Comparison of ENCODE assay signal across 8 cellular contexts in genomic region chr10:2137549-2138174, GRCh38.
A peak's percentile ranks its signal among the peaks of the same experiment; 100 is the strongest.
DNase-seq lines count a peak whose midpoint lies in the region; ATAC-seq and TF ChIP-seq lines count a peak whose summit lies in the region.

No MANE protein-coding gene starts in this region.

- no peak overlapping the region for H3K27ac ChIP-seq in mesenchymal stem cell (ENCODE audit: low read length, poor library complexity, severe bottlenecking)

- no peak overlapping the region for H3K4me3 ChIP-seq in mesenchymal stem cell (ENCODE audit: insufficient read depth in 1 of 2, low read depth in 1 of 2, low read length in 2 of 2)
- H3K4me3 ChIP-seq in lower leg skin (ENCODE audit: low read depth, poor library complexity, severe bottlenecking) = no peak overlapping the region

- no peak overlapping the region for H3K23ac ChIP-seq in mesenchymal stem cell (ENCODE audit: low read length in 2 of 2)

- ATAC-seq in HG02678 (IDR thresholded peaks at IDR 0.05; ENCODE audit: unreplicated experiment) = peak; percentile 52

- no peak for TF ChIP-seq CTCF in lower leg skin (IDR thresholded peaks at IDR 0.05)

- no peak overlapping the region for H3K9ac ChIP-seq in mesenchymal stem cell (ENCODE audit: low read length)

- H3K4me2 ChIP-seq in mesenchymal stem cell (ENCODE audit: low read length, poor library complexity, severe bottlenecking) = no peak overlapping the region

- no peak overlapping the region for H3K14ac ChIP-seq in mesenchymal stem cell (ENCODE audit: low read length in 2 of 2)

- H3K4ac ChIP-seq in mesenchymal stem cell (ENCODE audit: low read depth in 1 of 2, low read length in 2 of 2) = no peak overlapping the region

- TF ChIP-seq POLR2A in lower leg skin (IDR thresholded peaks at IDR 0.05) = no peak

- no peak overlapping the region for H2BK120ac ChIP-seq in mesenchymal stem cell (ENCODE audit: low read depth, low read length)

- no peaks in the 10 kb centered on the region for H3K36me3 ChIP-seq in mesenchymal stem cell (ENCODE audit: control insufficient read depth in 1 of 2, insufficient read depth in 2 of 2, low read depth in 1 of 2, low read length in 2 of 2)

- H2AK5ac ChIP-seq in mesenchymal stem cell (ENCODE audit: low read length, severe bottlenecking) = no peak overlapping the region

- peaks cover 3% of the 10 kb centered on the region for H3K9me3 ChIP-seq in mesenchymal stem cell (ENCODE audit: control insufficient read depth, low read length)

- no peak overlapping the region for H2BK5ac ChIP-seq in mesenchymal stem cell (ENCODE audit: low read depth, low read length, poor library complexity, severe bottlenecking)

- no peak overlapping the region for H2AFZ ChIP-seq in mesenchymal stem cell (ENCODE audit: low read depth, low read length)

- H4K91ac ChIP-seq in mesenchymal stem cell (ENCODE audit: low read length) = no peak overlapping the region

- no peak overlapping the region for H2BK15ac ChIP-seq in mesenchymal stem cell (ENCODE audit: low read depth, poor library complexity, severe bottlenecking)

- H3K27me3 ChIP-seq in mesenchymal stem cell (ENCODE audit: control insufficient read depth in 1 of 2, insufficient read depth in 1 of 2, low read length in 2 of 2) = no peaks in the 10 kb centered on the region

- 68% methylated on average over 4 of the region's 4 CpGs for WGBS in mesenchymal stem cell
- 81 to 89% methylated on average over 4 of the region's 4 CpGs for WGBS in lower leg skin, 2 donors

- intact Hi-C loops in lower leg skin (cut with DNase I; ENCODE audit: low total_unique reads) = no loop called here

- H3K18ac ChIP-seq in mesenchymal stem cell (ENCODE audit: low read depth in 1 of 2, low read length in 2 of 2) = no peak overlapping the region

- DNase-seq in NCI-H1417 (lab: John Stamatoyannopoulos, UW) = peak in 2 of 3 experiments; percentile 0 to 3
- no peak for DNase-seq in NCI-H1417 treated with DMSO at 0.1 percent for 48 hours (lab: John Stamatoyannopoulos, UW)
- DNase-seq in RKO (ENCODE audit: low spot score) = peak; percentile 59
- peak; percentile 5 for DNase-seq in mesenchymal stem cell
- no peak for DNase-seq in dermis blood vessel endothelial cell
- no peak for DNase-seq in NCI-H2196 treated with DMSO at 0.1 percent for 48 hours (lab: John Stamatoyannopoulos, UW; ENCODE audit: unreplicated experiment)
- no peak for DNase-seq in lower leg skin (ENCODE audit: low spot score in 2 of 2)

- no peak overlapping the region for H4K8ac ChIP-seq in mesenchymal stem cell (ENCODE audit: low read length)

- no peak overlapping the region for H2BK12ac ChIP-seq in mesenchymal stem cell (ENCODE audit: low read length in 2 of 2)

- no peaks in the 10 kb centered on the region for H3K4me1 ChIP-seq in mesenchymal stem cell (ENCODE audit: control insufficient read depth, insufficient read depth, low read depth, low read length)

- no peaks in the 10 kb centered on the region for H3K79me1 ChIP-seq in mesenchymal stem cell (replicated peaks; ENCODE audit: low read length, poor library complexity, severe bottlenecking)

Comparison
In these comparisons a context has a peak if more than half of its experiments do, and no peak if none do; other contexts are left out.
1. DNase-seq: peak in NCI-H1417 (2 of 3), RKO (single experiment) and mesenchymal stem cell (single experiment); none in NCI-H1417 treated with DMSO at 0.1 percent for 48 hours (single experiment), dermis blood vessel endothelial cell (single experiment), NCI-H2196 treated with DMSO at 0.1 percent for 48 hours (single experiment) and lower leg skin (0 of 2).